ENCODE assay signal across 15 cellular contexts in genomic region chr20:35115606-35116005, GRCh38. TPM values are rescaled to one million over a fixed set of nuclear protein-coding genes. Genes with fewer than 3 reads are reported as not detected.
A peak's percentile ranks its signal among the peaks of the same experiment; 100 is the strongest.
DNase-seq lines count a peak whose midpoint lies in the region; ATAC-seq and TF ChIP-seq lines count a peak whose summit lies in the region.
"Had no signal": no experiment of that assay in that cellular context is flagged by ENCODE, and none has a peak within 500 bp of the region (broad histone marks: within the 10 kb centered on the region; RNA-seq: fewer than 3 reads in every experiment).

No MANE protein-coding gene starts in this region.

- H3K36me3 Mint-ChIP-seq in activated T-cell treated with anti-CD3 and anti-CD28 coated beads, Interleukin-2, amount 50 U/mL, for 24 hours (ENCODE audit: low read depth) = peaks cover 80% of the 10 kb centered on the region
- H3K36me3 Mint-ChIP-seq in stimulated activated naive CD8-positive, alpha-beta T cell treated with anti-CD3 and anti-CD28 coated beads, Interleukin-15, Interleukin-2, amounts not matched to agents 100 ng/mL and 50 ng/mL, for 24 hours (ENCODE audit: low read depth) = peaks cover 40% of the 10 kb centered on the region
- peaks cover 36% of the 10 kb centered on the region for H3K36me3 Mint-ChIP-seq in memory B cell

- POLR2A ChIA-PET in GM10248 (lab: Yijun Ruan, JAX) = interaction anchor here (0.5 kb wide), 1 partner anchor 19 kb away, joined by 5 read pairs; no protein-coding TSS in a partner anchor

- no peaks in the 10 kb centered on the region for H3K27me3 Mint-ChIP-seq in activated T-cell treated with anti-CD3 and anti-CD28 coated beads, Interleukin-2, amount 50 U/mL, for 24 hours
- H3K27me3 Mint-ChIP-seq in stimulated activated naive CD8-positive, alpha-beta T cell treated with anti-CD3 and anti-CD28 coated beads, Interleukin-15, Interleukin-2, amounts not matched to agents 100 ng/mL and 50 ng/mL, for 24 hours = no peaks in the 10 kb centered on the region
- no peaks in the 10 kb centered on the region for H3K27me3 Mint-ChIP-seq in memory B cell

- no peaks in the 10 kb centered on the region for H3K9me3 Mint-ChIP-seq in activated T-cell treated with anti-CD3 and anti-CD28 coated beads, Interleukin-2, amount 50 U/mL, for 24 hours
- H3K9me3 Mint-ChIP-seq in stimulated activated naive CD8-positive, alpha-beta T cell treated with anti-CD3 and anti-CD28 coated beads, Interleukin-15, Interleukin-2, amounts not matched to agents 100 ng/mL and 50 ng/mL, for 24 hours = no peaks in the 10 kb centered on the region
- no peaks in the 10 kb centered on the region for H3K9me3 Mint-ChIP-seq in memory B cell

- no peak for DNase-seq in activated T-cell treated with anti-CD3 and anti-CD28 coated beads, Interleukin-2, amount 50 U/mL, for 24 hours
- no peak for DNase-seq in activated T-cell treated with anti-CD3 and anti-CD28 coated beads, Interleukin-2, amount 50 U/mL, for 48 hours
- DNase-seq in stimulated activated naive CD8-positive, alpha-beta T cell treated with anti-CD3 and anti-CD28 coated beads, Interleukin-15, Interleukin-2, amounts not matched to agents 100 U/mL and 50 U/mL, for 24 hours = no peak
- DNase-seq in memory B cell (ENCODE audit: low spot score in 2 of 2) (no peak), thyroid gland (no peak), GM10248 (ENCODE audit: extremely low spot score) (no peak)
- DNase-seq: DMS79 treated with DMSO at 0.1 percent for 48 hours, HCEC 1CT, KBM-7, NCI-H1417 treated with DMSO at 0.1 percent for 48 hours, NCI-H1930, NCI-H446, NCI-H69 had no signal

- intact Hi-C loops in thyroid gland (cut with DNase I) = no loop called here

- no peak for TF ChIP-seq POLR2A in thyroid gland (IDR thresholded peaks at IDR 0.05)

- WGBS in thyroid gland, 2 donors = 91 to 92% methylated on average over 11 of the region's 11 CpGs

- H3K27ac Mint-ChIP-seq in activated T-cell treated with anti-CD3 and anti-CD28 coated beads, Interleukin-2, amount 50 U/mL, for 24 hours = peak overlapping the region; percentile 78
- H3K27ac Mint-ChIP-seq in stimulated activated naive CD8-positive, alpha-beta T cell treated with anti-CD3 and anti-CD28 coated beads, Interleukin-15, Interleukin-2, amounts not matched to agents 100 ng/mL and 50 ng/mL, for 24 hours = peak overlapping the region; percentile 14
- H3K27ac Mint-ChIP-seq in memory B cell = peak overlapping the region; percentile 69

- no peak overlapping the region for H3K4me3 ChIP-seq in thyroid gland (replicated peaks in 1 of 3)

- H3K4me3 Mint-ChIP-seq in activated T-cell treated with anti-CD3 and anti-CD28 coated beads, Interleukin-2, amount 50 U/mL, for 24 hours = no peak overlapping the region
- no peak overlapping the region for H3K4me3 Mint-ChIP-seq in stimulated activated naive CD8-positive, alpha-beta T cell treated with anti-CD3 and anti-CD28 coated beads, Interleukin-15, Interleukin-2, amounts not matched to agents 100 ng/mL and 50 ng/mL, for 24 hours
- H3K4me3 Mint-ChIP-seq in memory B cell = no peak overlapping the region

- H3K9me3 ChIP-seq in thyroid gland = no peaks in the 10 kb centered on the region

- no peak for ATAC-seq in stimulated activated naive CD8-positive, alpha-beta T cell treated with anti-CD3 and anti-CD28 coated beads, Interleukin-15, Interleukin-2, amounts not matched to agents 100 U/mL and 50 U/mL, for 24 hours
- ATAC-seq in memory B cell (ENCODE audit: low read depth) (no peak), HG03378 (IDR thresholded peaks at IDR 0.05; ENCODE audit: unreplicated experiment) (no peak)

- no peaks in the 10 kb centered on the region for H3K27me3 ChIP-seq in thyroid gland

- peaks cover 14% of the 10 kb centered on the region for H3K4me1 Mint-ChIP-seq in activated T-cell treated with anti-CD3 and anti-CD28 coated beads, Interleukin-2, amount 50 U/mL, for 24 hours (ENCODE audit: low read depth)
- H3K4me1 Mint-ChIP-seq in stimulated activated naive CD8-positive, alpha-beta T cell treated with anti-CD3 and anti-CD28 coated beads, Interleukin-15, Interleukin-2, amounts not matched to agents 100 ng/mL and 50 ng/mL, for 24 hours (ENCODE audit: low read depth) = no peaks in the 10 kb centered on the region
- H3K4me1 Mint-ChIP-seq in memory B cell = peaks cover 2% of the 10 kb centered on the region

- TF ChIP-seq CTCF in thyroid gland (IDR thresholded peaks at IDR 0.05) (no peak), GM10248 (IDR thresholded peaks at IDR 0.05; ENCODE audit: control extremely low read depth, extremely low read depth, low read depth, missing control alignments) (no peak)

- CTCF ChIA-PET in GM10248 (lab: Yijun Ruan, JAX) = interaction anchor here (0.8 to 1.3 kb wide), 2 partner anchors 19 to 22 kb away, joined by 3 to 4 read pairs; no protein-coding TSS in a partner anchor

- H3K27ac ChIP-seq in thyroid gland = peak overlapping the region in 2 of 3 donors; percentile 22 to 54

- no peaks in the 10 kb centered on the region for H3K4me1 ChIP-seq in thyroid gland

- peaks cover 29 to 33% of the 10 kb centered on the region in 2 donors for H3K36me3 ChIP-seq in thyroid gland

RNA-seq across cellular contexts. Expression of gene TRPC4AP, which starts 23.0 kb away (rescaled TPM):
- total RNA-seq in thyroid gland = 10 to 100 TPM; 53.3 to 76.8 (median 73.5) TPM

RNA-seq across cellular contexts. Expression of gene EDEM2, which starts 31.5 kb away (rescaled TPM):
- total RNA-seq in thyroid gland = 10 to 100 TPM; 13.7 to 31.0 (median 25.0) TPM

RNA-seq across cellular contexts. Expression of gene PROCR, which starts 56.3 kb away (rescaled TPM):
- total RNA-seq in thyroid gland = 10 to 100 TPM; 11.2 to 56.0 (median 37.9) TPM

Comparison
In these comparisons a context has a peak if more than half of its experiments do, and no peak if none do; other contexts are left out.
1. H3K27ac Mint-ChIP-seq: peak in every context shown above with its lines; median percentile 78 in activated T-cell treated with anti-CD3 and anti-CD28 coated beads, Interleukin-2, amount 50 U/mL, for 24 hours; 69 in memory B cell; 14 in stimulated activated naive CD8-positive, alpha-beta T cell treated with anti-CD3 and anti-CD28 coated beads, Interleukin-15, Interleukin-2, amounts not matched to agents 100 ng/mL and 50 ng/mL, for 24 hours.